14 cellular contexts compared by ENCODE assay signal in genomic region chr11:75498556-75499255, GRCh38. TPM values are rescaled to one million over a fixed set of nuclear protein-coding genes. Genes with fewer than 3 reads are reported as not detected.
DNase-seq lines count a peak whose midpoint lies in the region; TF ChIP-seq lines count a peak whose summit lies in the region.
"Had no signal": no experiment of that assay in that cellular context is flagged by ENCODE, and none has a peak within 500 bp of the region (broad histone marks: within the 10 kb centered on the region; RNA-seq: fewer than 3 reads in every experiment).

No MANE protein-coding gene starts in this region.

- no peak overlapping the region for H3K4me3 Mint-ChIP-seq in osteocyte (ENCODE audit: unreplicated experiment)
- H3K4me3 Mint-ChIP-seq: activated naive CD4-positive, alpha-beta T cell treated with anti-CD3 and anti-CD28 coated beads, Interleukin-2, amount 50 U/mL, for 24 hours; WTC11 had no signal

- TF ChIP-seq CTCF in choroid plexus epithelial cell (conservative IDR thresholded peaks at IDR 0.05; ENCODE audit: low read depth, low read length) = no peak
- no peak for TF ChIP-seq CTCF in osteocyte (IDR thresholded peaks at IDR 0.05)

- H3K4me1 ChIP-seq in Karpas-422 (ENCODE audit: low read length) = peaks cover 99% of the 10 kb centered on the region

- H3K4me2 ChIP-seq in Karpas-422 (ENCODE audit: low read depth, low read length, poor library complexity, severe bottlenecking) = peak overlapping the region; percentile 72

- H3K79me2 ChIP-seq in Karpas-422 (ENCODE audit: low read length) = peaks cover 88% of the 10 kb centered on the region

- H3K9me2 ChIP-seq in Karpas-422 (replicated peaks; ENCODE audit: insufficient read depth, low read length) = no peaks in the 10 kb centered on the region

- H3K27ac Mint-ChIP-seq in osteocyte (ENCODE audit: unreplicated experiment) = peak overlapping the region; percentile 53
- H3K27ac Mint-ChIP-seq: activated naive CD4-positive, alpha-beta T cell treated with anti-CD3 and anti-CD28 coated beads, Interleukin-2, amount 50 U/mL, for 24 hours; WTC11 had no signal

- H3K27me3 ChIP-seq in Karpas-422 (ENCODE audit: low read length) = no peaks in the 10 kb centered on the region

- H3K9ac ChIP-seq in Karpas-422 (ENCODE audit: low read length) = peak overlapping the region; percentile 63

- H3K27me3 Mint-ChIP-seq in osteocyte (ENCODE audit: unreplicated experiment) = no peaks in the 10 kb centered on the region
- H3K27me3 Mint-ChIP-seq: activated naive CD4-positive, alpha-beta T cell treated with anti-CD3 and anti-CD28 coated beads, Interleukin-2, amount 50 U/mL, for 24 hours had no signal

- H3K36me3 Mint-ChIP-seq in osteocyte (ENCODE audit: unreplicated experiment) = no peaks in the 10 kb centered on the region
- H3K36me3 Mint-ChIP-seq: activated naive CD4-positive, alpha-beta T cell treated with anti-CD3 and anti-CD28 coated beads, Interleukin-2, amount 50 U/mL, for 24 hours; WTC11 had no signal

- H3K4me3 ChIP-seq in Karpas-422 (ENCODE audit: low read length) (no peak overlapping the region), choroid plexus epithelial cell (ENCODE audit: low read depth, low read length) (no peak overlapping the region)

- no peaks in the 10 kb centered on the region for H3K36me3 ChIP-seq in Karpas-422 (ENCODE audit: insufficient read depth, low read length)

- H3K9me3 ChIP-seq in Karpas-422 (ENCODE audit: low read length) = no peaks in the 10 kb centered on the region

- H3K9me3 Mint-ChIP-seq in osteocyte (ENCODE audit: unreplicated experiment) = no peaks in the 10 kb centered on the region
- H3K9me3 Mint-ChIP-seq: activated naive CD4-positive, alpha-beta T cell treated with anti-CD3 and anti-CD28 coated beads, Interleukin-2, amount 50 U/mL, for 24 hours; WTC11 had no signal

- DNase-seq in AG20443 (ENCODE audit: low spot score) (peak; percentile 66), Karpas-422 (no peak), choroid plexus epithelial cell (ENCODE audit: low read depth) (peak; percentile 22), osteocyte (ENCODE audit: extremely low spot score, unreplicated experiment) (no peak), nucleus accumbens (lab: John Stamatoyannopoulos, UW) (no peak), cerebellar nuclear complex (lab: John Stamatoyannopoulos, UW) (no peak), dedifferentiated amniotic fluid mesenchymal stem cell (ENCODE audit: extremely low spot score) (no peak), MV-4-11 (lab: John Stamatoyannopoulos, UW) (no peak)
- DNase-seq: DMS79, NCI-H1105 treated with DMSO at 0.1 percent for 48 hours, NCI-H2227 treated with DMSO at 0.1 percent for 48 hours, small intestine had no signal

- H3K27ac ChIP-seq in Karpas-422 (ENCODE audit: low read length) = peak overlapping the region; percentile 99

- no peak overlapping the region for H2AFZ ChIP-seq in Karpas-422 (ENCODE audit: low read length)

- H4K20me1 ChIP-seq in Karpas-422 (ENCODE audit: insufficient read depth, low read depth, low read length) = no peaks in the 10 kb centered on the region

- peaks cover 25% of the 10 kb centered on the region for H3K4me1 Mint-ChIP-seq in osteocyte (ENCODE audit: unreplicated experiment)
- H3K4me1 Mint-ChIP-seq: activated naive CD4-positive, alpha-beta T cell treated with anti-CD3 and anti-CD28 coated beads, Interleukin-2, amount 50 U/mL, for 24 hours had no signal

RNA-seq across cellular contexts. Expression of gene GDPD5, which starts 27.0 kb away (rescaled TPM):
- total RNA-seq in Karpas-422 (2014; rRNA removed; shearing (Covaris generic); ENCODE audit: low replicate concordance) = 137 and 237 TPM in 2 replicates
- 3.1 and 4.0 TPM in 2 replicates for total RNA-seq in osteocyte

Comparison
In these comparisons a context has a peak if more than half of its experiments do, and no peak if none do; other contexts are left out.
1. DNase-seq: peak in AG20443 (single experiment) and choroid plexus epithelial cell (single experiment); none in Karpas-422 (single experiment), osteocyte (single experiment), nucleus accumbens (0 of 56), cerebellar nuclear complex (0 of 2), dedifferentiated amniotic fluid mesenchymal stem cell (single experiment) and MV-4-11 (single experiment).
2. RNA of gene GDPD5, which starts 27.0 kb away (total RNA-seq): 137 to 237 TPM in Karpas-422; 3.1 to 4.0 TPM in osteocyte; every median in the first group is over 10 times any median in the second.